In the genomic region with DNA sequence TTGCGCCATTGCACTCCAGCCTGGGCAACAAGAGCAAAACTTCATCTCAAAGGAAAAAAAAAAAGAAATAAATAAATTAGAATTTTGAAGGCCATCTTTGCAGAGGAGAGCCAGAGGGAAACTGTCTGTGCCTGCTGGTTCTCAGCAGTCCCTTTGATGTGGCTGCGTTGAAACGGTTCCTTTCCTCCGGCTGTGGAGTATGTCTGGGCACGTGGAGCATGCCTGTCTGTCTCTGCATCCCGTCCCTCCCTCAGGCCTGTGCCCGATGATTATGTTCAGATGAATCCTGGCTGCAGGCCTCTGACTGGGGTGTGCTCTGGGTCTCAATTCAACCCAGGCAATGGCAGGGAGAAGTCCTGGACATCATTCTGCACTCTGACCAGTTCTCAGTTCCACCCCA, we compare ENCODE assay signal across 21 cellular contexts. TPM values are rescaled to one million over a fixed set of nuclear protein-coding genes. Genes with fewer than 3 reads are reported as not detected.
DNase-seq lines count a peak whose midpoint lies in the region; ATAC-seq and TF ChIP-seq lines count a peak whose summit lies in the region.
"Had no signal": no experiment of that assay in that cellular context is flagged by ENCODE, and none has a peak within 500 bp of the region (broad histone marks: within the 10 kb centered on the region; RNA-seq: fewer than 3 reads in every experiment).

No MANE protein-coding gene starts in this region.

- WGBS in smooth muscle cell (ENCODE audit: low lambda C conversion rate) = 64% methylated on average over 7 of the region's 7 CpGs

- ATAC-seq in DND-41 (ENCODE audit: insufficient read depth, low read depth) (peak; percentile 74), esophagus mucosa (peak; percentile 73), HG02571 (IDR thresholded peaks at IDR 0.05; ENCODE audit: unreplicated experiment) (no peak)

- no peaks in the 10 kb centered on the region for H3K9me3 ChIP-seq in DND-41 (ENCODE audit: insufficient read depth, low read length, severe bottlenecking)
- H3K9me3 ChIP-seq in Loucy (ENCODE audit: insufficient read depth, low read depth, low read length) = no peaks in the 10 kb centered on the region
- H3K9me3 ChIP-seq in smooth muscle cell (replicated peaks; ENCODE audit: low read depth) = no peaks in the 10 kb centered on the region
- H3K9me3 ChIP-seq: Caco-2 had no signal

- H3K4me1 ChIP-seq in DND-41 (ENCODE audit: insufficient read depth, low read length) = peaks cover 71% of the 10 kb centered on the region
- peaks cover 34% of the 10 kb centered on the region for H3K4me1 ChIP-seq in Loucy (ENCODE audit: insufficient read depth, low read length, poor library complexity, severe bottlenecking)
- peaks cover 9% of the 10 kb centered on the region for H3K4me1 ChIP-seq in smooth muscle cell (ENCODE audit: low read depth)
- H3K4me1 ChIP-seq: Caco-2 had no signal

- H3K27me3 ChIP-seq in DND-41 (ENCODE audit: insufficient read depth, low read length, poor library complexity) = no peaks in the 10 kb centered on the region
- no peaks in the 10 kb centered on the region for H3K27me3 ChIP-seq in Loucy (ENCODE audit: insufficient read depth, low read length, poor library complexity, severe bottlenecking)
- no peaks in the 10 kb centered on the region for H3K27me3 ChIP-seq in smooth muscle cell (ENCODE audit: low read depth)

- H3K4me2 ChIP-seq in DND-41 (ENCODE audit: insufficient read depth, low read length) (peak overlapping the region; percentile 54), Loucy (ENCODE audit: low read depth, low read length, poor library complexity, severe bottlenecking) (peak overlapping the region; percentile 27), smooth muscle cell (no peak overlapping the region)

- no peaks in the 10 kb centered on the region for H3K4me1 Mint-ChIP-seq in HFFc6 (ENCODE audit: low read depth)

- H3K79me2 ChIP-seq in DND-41 (ENCODE audit: insufficient read depth, low read length) = peaks cover 2% of the 10 kb centered on the region; the same call in 1 of the 2 replicates
- H3K79me2 ChIP-seq in Loucy (ENCODE audit: insufficient read depth, low read length) = no peaks in the 10 kb centered on the region
- H3K79me2 ChIP-seq in smooth muscle cell (ENCODE audit: low read depth) = no peaks in the 10 kb centered on the region

- H3K36me3 ChIP-seq in DND-41 (ENCODE audit: insufficient read depth, low read length) = peaks cover 23% of the 10 kb centered on the region
- H3K36me3 ChIP-seq in Loucy (ENCODE audit: insufficient read depth, low read length) = peaks cover 12% of the 10 kb centered on the region; the same call in 1 of the 2 replicates
- H3K36me3 ChIP-seq in smooth muscle cell (ENCODE audit: low read depth) = no peaks in the 10 kb centered on the region

- TF ChIP-seq CTCF in DND-41 (IDR thresholded peaks at IDR 0.05; ENCODE audit: borderline replicate concordance, extremely low read depth, low read length, poor library complexity, severe bottlenecking) = no peak
- no peak for TF ChIP-seq CTCF in Loucy (conservative IDR thresholded peaks at IDR 0.05; ENCODE audit: low read length)
- no peak for TF ChIP-seq CTCF in smooth muscle cell (IDR thresholded peaks at IDR 0.05; ENCODE audit: borderline replicate concordance, insufficient read depth, poor library complexity, severe bottlenecking)
- TF ChIP-seq CTCF in HFFc6 (IDR thresholded peaks at IDR 0.05) = no peak

- DNase-seq in DND-41 (peak; percentile 93), smooth muscle cell (lab: John Stamatoyannopoulos, UW; ENCODE audit: unreplicated experiment) (no peak), HFFc6 (no peak), LoVo (ENCODE audit: low spot score) (no peak)
- DNase-seq: Caco-2, DMS153, GF-D8, GM23248, HCEC 1CT, KG1, NCI-H1417 treated with DMSO at 0.1 percent for 48 hours, NCI-H187 treated with DMSO at 0.1 percent for 48 hours, NCI-H2227 treated with DMSO at 0.1 percent for 48 hours, NCI-H510A treated with DMSO at 0.1 percent for 48 hours, NCI-H774, OCI-M1, SHP77 had no signal

- H3K9me2 ChIP-seq in Loucy (replicated peaks; ENCODE audit: low read depth, low read length) = no peaks in the 10 kb centered on the region

- H3K9ac ChIP-seq in DND-41 (ENCODE audit: low read depth, low read length) (peak overlapping the region; percentile 66), Loucy (ENCODE audit: low read depth, low read length, poor library complexity, severe bottlenecking) (peak overlapping the region; percentile 56), smooth muscle cell (ENCODE audit: low read depth) (no peak overlapping the region)
- H3K9ac ChIP-seq: GM23248 had no signal

- peaks cover 29% of the 10 kb centered on the region for H3K9me3 Mint-ChIP-seq in HFFc6

- H4K20me1 ChIP-seq in DND-41 (ENCODE audit: insufficient read depth, low read length) = no peaks in the 10 kb centered on the region
- no peaks in the 10 kb centered on the region for H4K20me1 ChIP-seq in Loucy (ENCODE audit: insufficient read depth, low read length, poor library complexity, severe bottlenecking)
- H4K20me1 ChIP-seq in smooth muscle cell (ENCODE audit: low read depth) = no peaks in the 10 kb centered on the region

- no peak overlapping the region for H3K4me3 Mint-ChIP-seq in HFFc6

- H3K27me3 Mint-ChIP-seq in HFFc6 (ENCODE audit: insufficient read depth) = no peaks in the 10 kb centered on the region; the same call in 1 of the 2 replicates

- H2AFZ ChIP-seq in DND-41 (ENCODE audit: low read depth, low read length) (peak overlapping the region; percentile 0; the same call in 1 of the 2 replicates), Loucy (ENCODE audit: low read length) (no peak overlapping the region), smooth muscle cell (ENCODE audit: low read depth) (no peak overlapping the region)
- H2AFZ ChIP-seq: GM23248 had no signal

- peaks cover 53% of the 10 kb centered on the region for H3K36me3 Mint-ChIP-seq in HFFc6 (ENCODE audit: low read depth)

- H3F3A ChIP-seq in Loucy (ENCODE audit: low read depth) = no peaks in the 10 kb centered on the region
- H3F3A ChIP-seq in smooth muscle cell (ENCODE audit: low read depth) = no peaks in the 10 kb centered on the region

- no peak overlapping the region for H3K27ac Mint-ChIP-seq in HFFc6

- H3K27ac ChIP-seq in DND-41 (ENCODE audit: low read length) (peak overlapping the region; percentile 96), smooth muscle cell (ENCODE audit: low read depth) (peak overlapping the region; percentile 90)
- H3K27ac ChIP-seq: GM23248, SK-N-MC had no signal

- H3K4me3 ChIP-seq in DND-41 (ENCODE audit: low read depth in 1 of 2, low read length in 2 of 2) (peak overlapping the region in 1 of 2 experiments; percentile 24; a peak in 1 of 4 replicates), Loucy (ENCODE audit: low read length, poor library complexity, severe bottlenecking) (no peak overlapping the region), smooth muscle cell (no peak overlapping the region)
- H3K4me3 ChIP-seq: GM23248, SK-N-MC had no signal

RNA-seq across cellular contexts. Expression of a gene that starts 33.4 kb away (rescaled TPM):
- 0.36 TPM for total RNA-seq in esophagus mucosa
- total RNA-seq in smooth muscle cell = 3.2 and 8.4 TPM in 2 replicates
- 2.9 and 6.8 TPM in 2 replicates for polyA plus RNA-seq in smooth muscle cell
- total RNA-seq in HFFc6 (2021; fragmentation: NEBNext Ultra II Directional; extraction: Animal tissue kit (Norgen Biotek cat#: 25700)) = 1 to 10 TPM; 2.9 to 4.7 (median 3.9) TPM
